ENCODE assay signal across 11 cellular contexts in the genomic region with DNA sequence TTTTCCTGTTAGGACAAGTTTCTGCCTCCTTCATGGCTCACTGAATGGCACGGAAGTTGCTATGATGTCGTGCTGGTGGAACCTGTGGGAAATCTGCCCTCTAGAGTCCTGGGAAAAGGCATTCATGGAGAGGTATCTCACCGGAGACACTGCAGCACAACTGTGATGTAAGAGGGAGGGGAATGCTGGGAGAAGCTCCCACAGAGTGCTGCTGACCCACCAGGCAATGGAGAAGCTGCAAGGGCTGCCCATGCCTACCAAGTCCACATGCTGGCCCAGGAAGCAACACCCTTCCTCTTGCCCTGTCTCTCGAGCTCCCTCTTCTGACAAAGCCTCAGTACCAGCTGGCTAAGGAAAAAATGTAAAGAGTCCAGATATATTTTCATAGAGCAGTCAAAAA. TPM values are rescaled to one million over a fixed set of nuclear protein-coding genes. Genes with fewer than 3 reads are reported as not detected.
DNase-seq lines count a peak whose midpoint lies in the region; ATAC-seq, FAIRE-seq and TF ChIP-seq lines count a peak whose summit lies in the region.
"Had no signal": no experiment of that assay in that cellular context is flagged by ENCODE, and none has a peak within 500 bp of the region (broad histone marks: within the 10 kb centered on the region; RNA-seq: fewer than 3 reads in every experiment).

No MANE protein-coding gene starts in this region.

- H3K79me2 ChIP-seq in KMS-11 (ENCODE audit: insufficient read depth, low read depth): no peaks in the 10 kb centered on the region
- H3K79me2 ChIP-seq in GM12878 (ENCODE audit: control insufficient read depth, insufficient read depth, low read length): no peaks in the 10 kb centered on the region

- no peak for ATAC-seq in GM12878
- no peak for ATAC-seq in GM21737 (IDR thresholded peaks at IDR 0.05; ENCODE audit: unreplicated experiment)
- no peak for ATAC-seq in HG03354 (IDR thresholded peaks at IDR 0.05; ENCODE audit: poor library complexity, severe bottlenecking, unreplicated experiment)
- ATAC-seq in CD8-positive, alpha-beta T cell: no peak

- POLR2A ChIA-PET in GM12878 (lab: Charles Lee): no interaction called here
- POLR2A ChIA-PET in CD8-positive, alpha-beta T cell (lab: Charles Lee): no interaction called here

- no peaks in the 10 kb centered on the region for H3K9me3 Mint-ChIP-seq in CD8-positive, alpha-beta T cell
- H3K9me3 Mint-ChIP-seq: activated CD4-positive, alpha-beta memory T cell treated with anti-CD3 and anti-CD28 coated beads, Interleukin-2, amount 10 ng/mL, durations not matched to agents 7 days and 5 days had no signal

- no peaks in the 10 kb centered on the region for H4K20me1 ChIP-seq in KMS-11 (ENCODE audit: insufficient read depth)
- no peaks in the 10 kb centered on the region for H4K20me1 ChIP-seq in GM12878 (ENCODE audit: control insufficient read depth, insufficient read depth)

- H3K9ac ChIP-seq in KMS-11: no peak overlapping the region
- no peak overlapping the region for H3K9ac ChIP-seq in GM12878 (ENCODE audit: control insufficient read depth, insufficient read depth, low read length)

- no peaks in the 10 kb centered on the region for H3K27me3 Mint-ChIP-seq in CD8-positive, alpha-beta T cell (ENCODE audit: low read depth)
- H3K27me3 Mint-ChIP-seq: activated CD4-positive, alpha-beta memory T cell treated with anti-CD3 and anti-CD28 coated beads, Interleukin-2, amount 10 ng/mL, durations not matched to agents 7 days and 5 days had no signal

- peak; percentile 22; the same call in 1 of the 2 replicates for TF ChIP-seq RAD21 in GM12878 (IDR thresholded peaks at IDR 0.05; ENCODE audit: insufficient read depth, low read depth, low read length)

- no peak for FAIRE-seq in GM12878 (lab: Jason Lieb, UNC)

- no TSS peak for BruUV-seq in GM12878 (replicated peaks; lab: Mats Ljungman, UMichigan)

- no peak overlapping the region for H3K27ac Mint-ChIP-seq in CD8-positive, alpha-beta T cell
- H3K27ac Mint-ChIP-seq: activated CD4-positive, alpha-beta memory T cell treated with anti-CD3 and anti-CD28 coated beads, Interleukin-2, amount 10 ng/mL, durations not matched to agents 7 days and 5 days had no signal

- H3K4me3 ChIP-seq in KMS-11 (IDR thresholded peaks at IDR 0.05; ENCODE audit: insufficient read depth, low read depth, low read length) (no peak overlapping the region), GM12878 (no peak overlapping the region)
- no peak overlapping the region for H3K4me3 ChIP-seq in CD8-positive, alpha-beta T cell (ENCODE audit: low read depth, low read length)

- TF ChIP-seq CTCF in KMS-11 (conservative IDR thresholded peaks at IDR 0.05; ENCODE audit: low read depth, low read length) (0 out of 2 replicates have a peak, but pooled peaks have one; percentile 23), GM12878 (IDR thresholded peaks at IDR 0.05 in 2 of 3, conservative IDR thresholded peaks at IDR 0.05 in 1 of 3; ENCODE audit: control insufficient read depth in 2 of 3, extremely low read depth in 1 of 3, insufficient read depth in 1 of 3, low read depth in 3 of 3, low read length in 3 of 3) (peak in 1 of 3 experiments; percentile 29; a peak in 1 of 6 replicates), GM20000 (IDR thresholded peaks at IDR 0.05; ENCODE audit: extremely low read depth, missing control alignments) (no peak)
- TF ChIP-seq CTCF in CD8-positive, alpha-beta T cell (IDR thresholded peaks at IDR 0.05): no peak

- H3K4me1 Mint-ChIP-seq in CD8-positive, alpha-beta T cell (ENCODE audit: low read depth): no peaks in the 10 kb centered on the region
- H3K4me1 Mint-ChIP-seq: activated CD4-positive, alpha-beta memory T cell treated with anti-CD3 and anti-CD28 coated beads, Interleukin-2, amount 10 ng/mL, durations not matched to agents 7 days and 5 days had no signal

- CTCF ChIA-PET in GM12878 (lab: Yijun Ruan, JAX): interaction anchor here (0.6 to 1.1 kb wide), 2 partner anchors 122 to 240 kb away, joined by 4 to 5 read pairs; no protein-coding TSS in a partner anchor
- CTCF ChIA-PET in CD8-positive, alpha-beta T cell (lab: Charles Lee): interaction anchor here (1.2 to 1.4 kb wide), 2 partner anchors 119 to 284 kb away, joined by 3 to 5 read pairs; no protein-coding TSS in a partner anchor

- no peak overlapping the region for H3K4me2 ChIP-seq in KMS-11
- H3K4me2 ChIP-seq in GM12878 (ENCODE audit: control insufficient read depth, insufficient read depth): no peak overlapping the region

- TF ChIP-seq POLR2A in GM12878 (IDR thresholded peaks at IDR 0.05; ENCODE audit: low read depth, low read length): no peak

- TF ChIP-seq EP300 in GM12878 (IDR thresholded peaks at IDR 0.05; ENCODE audit: borderline replicate concordance in 1 of 2, control insufficient read depth in 1 of 2, low read depth in 2 of 2, low read length in 2 of 2): no peak

- DNase-seq in DMS53 treated with DMSO at 0.1 percent for 48 hours (lab: John Stamatoyannopoulos, UW; ENCODE audit: unreplicated experiment): peak; percentile 21
- no peak for DNase-seq in GM12878 (ENCODE audit: low read depth, low spot score)
- DNase-seq in kidney glomerular epithelial cell (lab: John Stamatoyannopoulos, UW): peak; percentile 75
- no peak for DNase-seq in GM20000 (ENCODE audit: low spot score)
- DNase-seq in CD8-positive, alpha-beta T cell: no peak
- DNase-seq: activated CD4-positive, alpha-beta memory T cell treated with anti-CD3 and anti-CD28 coated beads, Interleukin-2, amount 10 ng/mL, durations not matched to agents 7 days and 5 days; effector memory CD4-positive, alpha-beta T cell; NCI-H1930 had no signal

- no peak overlapping the region for H3K4me3 Mint-ChIP-seq in CD8-positive, alpha-beta T cell
- H3K4me3 Mint-ChIP-seq: activated CD4-positive, alpha-beta memory T cell treated with anti-CD3 and anti-CD28 coated beads, Interleukin-2, amount 10 ng/mL, durations not matched to agents 7 days and 5 days had no signal

- intact Hi-C loops in GM12878 (cut with micrococcal nuclease; ENCODE audit: unreplicated experiment): no loop called here
- intact Hi-C loops in CD8-positive, alpha-beta T cell (cut with DNase I, micrococcal nuclease): loop anchor here in 1 of 2 experiments (10.0 kb wide), 1 partner anchor 236 kb away; no protein-coding TSS in a partner anchor

- SMC1A ChIA-PET in GM12878 (lab: Charles Lee; ENCODE audit: uncharacterized antibody, unreplicated experiment): interaction anchor here (0.9 to 1.8 kb wide), 5 partner anchors 11 to 285 kb away, joined by 3 to 8 read pairs (median 3); no protein-coding TSS in a partner anchor

- H3K4me1 ChIP-seq in KMS-11 (ENCODE audit: low read depth, poor library complexity, severe bottlenecking) (no peaks in the 10 kb centered on the region), GM12878 (ENCODE audit: control insufficient read depth, insufficient read depth, low read length) (no peaks in the 10 kb centered on the region)
- H3K4me1 ChIP-seq in CD8-positive, alpha-beta T cell (ENCODE audit: insufficient read depth, low read length): no peaks in the 10 kb centered on the region

- H3K36me3 Mint-ChIP-seq in CD8-positive, alpha-beta T cell: peaks cover 90% of the 10 kb centered on the region

- no peak overlapping the region for H2AFZ ChIP-seq in KMS-11 (ENCODE audit: low read depth)
- H2AFZ ChIP-seq in GM12878 (ENCODE audit: control insufficient read depth, low read depth, low read length): no peak overlapping the region

- no peaks in the 10 kb centered on the region for H3K27me3 ChIP-seq in KMS-11 (ENCODE audit: insufficient read depth, low read depth)
- H3K27me3 ChIP-seq in GM12878 (replicated peaks in 1 of 2; ENCODE audit: control insufficient read depth in 2 of 2, insufficient read depth in 2 of 2, low read length in 1 of 2): no peaks in the 10 kb centered on the region
- H3K27me3 ChIP-seq in CD8-positive, alpha-beta T cell (ENCODE audit: insufficient read depth, low read length): no peaks in the 10 kb centered on the region

- RAD21 ChIA-PET in GM12878 (lab: Charles Lee; ENCODE audit: unreplicated experiment): no interaction called here

- H3K27ac ChIP-seq in KMS-11: no peak overlapping the region
- H3K27ac ChIP-seq in GM12878 (ENCODE audit: control insufficient read depth, insufficient read depth): no peak overlapping the region
- no peak overlapping the region for H3K27ac ChIP-seq in CD8-positive, alpha-beta T cell (ENCODE audit: low read depth, low read length)

- H3K36me3 ChIP-seq in KMS-11 (ENCODE audit: insufficient read depth) (peaks cover 18% of the 10 kb centered on the region; the same call in 1 of the 2 replicates), GM12878 (ENCODE audit: control insufficient read depth in 2 of 2, insufficient read depth in 2 of 2, low read length in 1 of 2) (peaks cover 15 to 42% of the 10 kb centered on the region in 2 experiments)
- peaks cover 65% of the 10 kb centered on the region for H3K36me3 ChIP-seq in CD8-positive, alpha-beta T cell (ENCODE audit: insufficient read depth, low read length)

- in situ Hi-C loops in GM12878 (cut with MboI): no loop called here

- H3K9me3 ChIP-seq in GM12878 (replicated peaks; ENCODE audit: control insufficient read depth, insufficient read depth, low read length): no peaks in the 10 kb centered on the region
- H3K9me3 ChIP-seq in CD8-positive, alpha-beta T cell (ENCODE audit: low read length): no peaks in the 10 kb centered on the region

- 75% methylated on average over 4 of the region's 4 CpGs for WGBS in GM12878 (ENCODE audit: insufficient coverage, insufficient replicate concordance, low lambda C conversion rate, missing lambda C conversion rate)

TF ChIP-seq in GM12878, 131 proteins besides CTCF, POLR2A, EP300 and RAD21:
- TF ChIP-seq JUNB (IDR thresholded peaks at IDR 0.05): no peak
- TF ChIP-seq HDAC6 (IDR thresholded peaks at IDR 0.05; ENCODE audit: unreplicated experiment): no peak
- TF ChIP-seq RAD51 (IDR thresholded peaks at IDR 0.05): no peak

RNA-seq across cellular contexts. Expression of gene SLC5A11, which starts 45.2 kb away (rescaled TPM):
- not detected in 2 replicates for total RNA-seq in GM12878 (2013; cell fraction: nucleolus; rRNA removed)
- not detected in 2 replicates for total RNA-seq in GM12878 (2014; rRNA removed)
- not detected in 2 replicates for total RNA-seq in GM12878 (2014; rRNA removed; fragmentation: Illumina TruSeq; extraction: Trizol)
- not detected in 2 replicates for total RNA-seq in GM12878 (2021)
- polyA plus RNA-seq in GM12878 (2011; ENCODE audit: low read depth): not detected
- not detected in 2 replicates for polyA plus RNA-seq in GM12878 (2011; rRNA removed)
- polyA plus RNA-seq in GM12878 (2011; cell fraction: cytosol; rRNA removed): not detected in 2 replicates
- polyA plus RNA-seq in GM12878 (2011; cell fraction: nucleus; rRNA removed): not detected in 2 replicates
- not detected in 2 replicates for polyA plus RNA-seq in GM12878 (2012)
- polyA plus RNA-seq in GM12878 (2014; fragmentation: Illumina TruSeq; extraction: Trizol): not detected in 2 replicates
- polyA plus RNA-seq in GM12878 (2014; fragmentation: Nextera tagmentation; extraction: Ambion mirVana): not detected
- polyA plus RNA-seq in GM12878 (2014; rRNA removed): 0.10 TPM in 1 of 2 replicates, not detected in the other
- polyA plus RNA-seq in GM12878 (2016; fragmentation: Nextera tagmentation; extraction: Ambion mirVana): not detected
- polyA minus RNA-seq in GM12878 (2011; rRNA and poly(A)+ RNA removed): not detected in 2 replicates
- not detected in 2 replicates for polyA minus RNA-seq in GM12878 (2011; cell fraction: cytosol; rRNA and poly(A)+ RNA removed)
- not detected in 2 replicates for polyA minus RNA-seq in GM12878 (2011; cell fraction: nucleus; rRNA and poly(A)+ RNA removed)
- 1 to 10 TPM in 1 of 2 experiments, under 1 TPM in 1; 0.72 to 1.3 TPM for total RNA-seq in CD8-positive, alpha-beta T cell
- total RNA-seq: activated CD4-positive, alpha-beta memory T cell treated with anti-CD3 and anti-CD28 coated beads, Interleukin-2, amount 10 ng/mL, durations not matched to agents 7 days and 5 days had no signal

Comparison
In these comparisons a context has a peak if more than half of its experiments do, and no peak if none do; other contexts are left out.
1. DNase-seq: peak in DMS53 treated with DMSO at 0.1 percent for 48 hours (single experiment) and kidney glomerular epithelial cell (single experiment); none in GM12878 (single experiment), GM20000 (single experiment) and CD8-positive, alpha-beta T cell (0 of 7).